Comparison of ENCODE assay signal across 15 cellular contexts in genomic region chr15:32152574-32152973, GRCh38.
DNase-seq lines count a peak whose midpoint lies in the region; ATAC-seq and TF ChIP-seq lines count a peak whose summit lies in the region.
"Had no signal": no experiment of that assay in that cellular context is flagged by ENCODE, and none has a peak within 500 bp of the region (broad histone marks: within the 10 kb centered on the region; RNA-seq: fewer than 3 reads in every experiment).

No MANE protein-coding gene starts in this region.

- H3K27me3 Mint-ChIP-seq in WTC11 (ENCODE audit: low read depth) = no peaks in the 10 kb centered on the region
- H3K27me3 Mint-ChIP-seq in glutamatergic neuron (ENCODE audit: unreplicated experiment) = peaks cover 5% of the 10 kb centered on the region
- H3K27me3 Mint-ChIP-seq: CD4-positive, CD25-positive, alpha-beta regulatory T cell had no signal

- peaks cover 28% of the 10 kb centered on the region for H3K4me1 Mint-ChIP-seq in WTC11
- H3K4me1 Mint-ChIP-seq in glutamatergic neuron (ENCODE audit: low read depth, unreplicated experiment) = peaks cover 9% of the 10 kb centered on the region
- H3K4me1 Mint-ChIP-seq: CD4-positive, CD25-positive, alpha-beta regulatory T cell had no signal

- H3K9me3 Mint-ChIP-seq in WTC11 = no peaks in the 10 kb centered on the region
- no peaks in the 10 kb centered on the region for H3K9me3 Mint-ChIP-seq in glutamatergic neuron (ENCODE audit: unreplicated experiment)

- H3K27ac Mint-ChIP-seq in WTC11 (no peak overlapping the region; the same call in 1 of the 2 replicates), glutamatergic neuron (ENCODE audit: unreplicated experiment) (peak overlapping the region; percentile 17)

- ATAC-seq in Right ventricle myocardium inferior (no peak), left cardiac atrium (no peak), WTC11 (peak; percentile 46), GM18909 (IDR thresholded peaks at IDR 0.05; ENCODE audit: poor library complexity, unreplicated experiment) (no peak), GM21529 (IDR thresholded peaks at IDR 0.05; ENCODE audit: unreplicated experiment) (no peak), GM19328 (IDR thresholded peaks at IDR 0.05; ENCODE audit: unreplicated experiment) (no peak)
- ATAC-seq: GM12878, HCT116 had no signal

- DNase-seq in Right ventricle myocardium inferior (ENCODE audit: missing footprints) = peak; percentile 30
- no peak for DNase-seq in left cardiac atrium
- DNase-seq in WTC11 (ENCODE audit: low spot score) = no peak
- DNase-seq in glutamatergic neuron = no peak
- no peak for DNase-seq in NOMO-1 treated with DMSO at 0.1 percent for 48 hours (lab: John Stamatoyannopoulos, UW; ENCODE audit: unreplicated experiment)
- DNase-seq: 8988T; AML-193; Calu3; CD4-positive, CD25-positive, alpha-beta regulatory T cell; DMS 273 treated with DMSO at 0.1 percent for 48 hours had no signal

- POLR2A ChIA-PET in WTC11 (lab: Charles Lee) = no interaction called here

- intact Hi-C loops in Right ventricle myocardium inferior (cut with DNase I) (no loop called here), left cardiac atrium (cut with DNase I) (no loop called here)

- no peak for TF ChIP-seq CTCF in WTC11 (IDR thresholded peaks at IDR 0.05)
- TF ChIP-seq CTCF in glutamatergic neuron (IDR thresholded peaks at IDR 0.05; ENCODE audit: partially characterized antibody, unreplicated experiment) = no peak

- no peaks in the 10 kb centered on the region for H3K36me3 Mint-ChIP-seq in WTC11
- no peaks in the 10 kb centered on the region for H3K36me3 Mint-ChIP-seq in glutamatergic neuron (ENCODE audit: unreplicated experiment)
- H3K36me3 Mint-ChIP-seq: CD4-positive, CD25-positive, alpha-beta regulatory T cell had no signal

- CTCF ChIA-PET in WTC11 (lab: Charles Lee) = interaction anchor here (0.6 to 4.5 kb wide), 4 partner anchors 82 to 177 kb away, joined by 3 to 20 read pairs (median 10); partner anchors contain the start of gene CHRNA7

- H3K4me3 Mint-ChIP-seq in WTC11 (no peak overlapping the region), glutamatergic neuron (ENCODE audit: unreplicated experiment) (no peak overlapping the region)
- H3K4me3 Mint-ChIP-seq: CD4-positive, CD25-positive, alpha-beta regulatory T cell had no signal

TF ChIP-seq in WTC11, 78 proteins besides CTCF, POLR2A, EP300 and RAD21:
- no peak for TF ChIP-seq ZNF423 (CRISPR knock-in tag; IDR thresholded peaks at IDR 0.05)
